In the genomic region with DNA sequence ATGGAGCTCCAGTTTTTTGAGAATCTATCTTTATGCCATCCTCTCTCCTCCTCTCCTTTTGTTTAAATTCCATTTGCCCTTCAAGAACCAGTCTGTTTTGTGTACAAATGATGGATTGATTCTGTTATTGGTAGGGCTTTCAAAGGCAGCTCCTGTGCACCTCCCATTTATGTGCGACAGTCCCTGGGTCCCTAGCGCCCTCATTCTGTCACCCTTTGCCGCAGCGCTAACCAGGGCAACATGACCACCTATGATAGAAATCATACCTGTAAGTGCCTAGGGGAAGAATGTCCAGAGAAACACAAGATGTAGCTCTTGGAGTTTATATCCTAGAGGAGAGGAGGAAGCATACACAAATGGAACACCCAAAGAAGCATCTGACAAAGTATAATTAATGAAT, we compare ENCODE assay signal across 9 cellular contexts.
"Had no signal": no experiment of that assay in that cellular context is flagged by ENCODE, and none has a peak within 500 bp of the region (broad histone marks: within the 10 kb centered on the region; RNA-seq: fewer than 3 reads in every experiment).

No MANE protein-coding gene starts in this region.

- H3K27ac ChIP-seq: HL-60, KMS-11 had no signal

- H3K9me3 ChIP-seq: HAP-1 had no signal

- ATAC-seq: HCT116, HepG2 had no signal

- H3K4me3 ChIP-seq: HAP-1 had no signal

- H3K4me2 ChIP-seq: KMS-11 had no signal

- H3K36me3 ChIP-seq: HAP-1 had no signal

- H3K9ac ChIP-seq: KMS-11 had no signal

- DNase-seq: GOT3, HFFc6, KBM-7 had no signal

- H3K4me1 ChIP-seq: HAP-1 had no signal

- H3K4me3 Mint-ChIP-seq: HFFc6 had no signal

- H3K27ac Mint-ChIP-seq: HFFc6, IgD-negative memory B cell had no signal

- H3K9me3 Mint-ChIP-seq: IgD-negative memory B cell had no signal
